Comparison of ENCODE assay signal across 8 cellular contexts in the genomic region with DNA sequence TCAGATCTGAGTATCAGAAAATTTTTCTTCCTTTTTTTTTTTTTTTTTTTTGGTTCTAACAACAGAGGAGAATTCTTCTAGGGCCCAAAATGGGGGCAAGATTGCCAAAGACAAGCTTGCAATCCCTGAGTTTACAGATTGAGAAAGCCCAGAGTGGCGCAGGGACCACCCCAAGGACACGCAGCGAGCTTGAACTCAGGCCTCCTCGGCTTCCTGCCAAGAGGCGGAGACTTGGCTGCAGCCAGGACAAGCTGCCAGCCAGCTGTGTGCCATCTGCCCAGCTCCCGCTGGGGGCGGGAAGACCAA. TPM values are rescaled to one million over a fixed set of nuclear protein-coding genes. Genes with fewer than 3 reads are reported as not detected.
A peak's percentile ranks its signal among the peaks of the same experiment; 100 is the strongest.
DNase-seq lines count a peak whose midpoint lies in the region; TF ChIP-seq lines count a peak whose summit lies in the region.

No MANE protein-coding gene starts in this region.

- H3K9me3 ChIP-seq in BLaER1 treated with 17β-estradiol and CSF1 and Interleukin-3, amounts not matched to agents 10 nM and 100 nM (replicated peaks in 1 of 11) = no peaks in the 10 kb centered on the region
- H3K9me3 ChIP-seq in MM.1S (replicated peaks; ENCODE audit: insufficient read depth, low read length) = no peaks in the 10 kb centered on the region

- no peaks in the 10 kb centered on the region for H3K9me3 Mint-ChIP-seq in neural crest cell

- H3K4me3 ChIP-seq in BLaER1 treated with 17β-estradiol and CSF1 and Interleukin-3, amounts not matched to agents 10 nM and 100 nM = peak overlapping the region in 3 of 10 experiments; percentile 19 to 77 (median 69); a peak in 5 of 20 replicates
- H3K4me3 ChIP-seq in MM.1S (ENCODE audit: low read length) (0 out of 2 replicates have a peak overlapping the region, but pooled peaks have one; percentile 5), dorsolateral prefrontal cortex (peak overlapping the region; percentile 53 to 100 (median 82))

- intact Hi-C loops in dorsolateral prefrontal cortex (cut with DNase I) = loop anchor here (1.0 to 2.0 kb wide), 2 partner anchors 30 to 31 kb away; partner anchors contain the start of gene ANO8 (in 1 of the 2)

- H3K9ac ChIP-seq in BLaER1 treated with 17β-estradiol and CSF1 and Interleukin-3, amounts not matched to agents 10 nM and 100 nM = peak overlapping the region in 2 of 11 experiments; percentile 8 to 25; a peak in 3 of 22 replicates
- peak overlapping the region; percentile 21; the same call in 1 of the 2 replicates for H3K9ac ChIP-seq in MM.1S (ENCODE audit: low read length)

- H3K4me2 ChIP-seq in BLaER1 treated with 17β-estradiol and CSF1 and Interleukin-3, amounts not matched to agents 10 nM and 100 nM = peak overlapping the region; percentile 52 to 99 (median 96)
- H3K4me2 ChIP-seq in MM.1S (ENCODE audit: low read depth, low read length) = peak overlapping the region; percentile 46

- in situ Hi-C loops in KBM-7 (cut with MboI; ENCODE audit: low pct_unique_long_range_greater_than_20kb, low sequenced_read_pairs) = no loop called here

- TF ChIP-seq CTCF in MM.1S (IDR thresholded peaks at IDR 0.05; ENCODE audit: low read length) = no peak
- TF ChIP-seq CTCF in dorsolateral prefrontal cortex (IDR thresholded peaks at IDR 0.05 in 54 of 56, conservative IDR thresholded peaks at IDR 0.05 in 2 of 56; ENCODE audit: low read depth in 1 of 56, partially characterized antibody in 56 of 56) = no peak
- no peak for TF ChIP-seq CTCF in neural crest cell (conservative IDR thresholded peaks at IDR 0.05)

- peak overlapping the region; percentile 97 for H3K4me3 Mint-ChIP-seq in neural crest cell

- H3K4me1 Mint-ChIP-seq in neural crest cell = peaks cover 42% of the 10 kb centered on the region

- peaks cover 28% of the 10 kb centered on the region for H3K79me2 ChIP-seq in MM.1S (ENCODE audit: low read length)

- H3K27ac Mint-ChIP-seq in neural crest cell (ENCODE audit: unreplicated experiment) = no peak overlapping the region

- H3K27me3 ChIP-seq in BLaER1 treated with 17β-estradiol and CSF1 and Interleukin-3, amounts not matched to agents 10 nM and 100 nM = no peaks in the 10 kb centered on the region
- H3K27me3 ChIP-seq in MM.1S (replicated peaks; ENCODE audit: insufficient read depth, low read length) = no peaks in the 10 kb centered on the region
- H3K27me3 ChIP-seq in dorsolateral prefrontal cortex = no peaks in the 10 kb centered on the region

- DNase-seq in MM.1S (no peak), dorsolateral prefrontal cortex (peak in 1 of 10 donors; percentile 97), neural crest cell (ENCODE audit: low read depth, low spot score) (no peak), KBM-7 (no peak), 8988T (no peak), NCI-H524 (lab: John Stamatoyannopoulos, UW) (no peak), NCI-H774 (lab: John Stamatoyannopoulos, UW) (no peak)

- peaks cover 57 to 72% (median 66%) of the 10 kb centered on the region in 10 experiments for H3K4me1 ChIP-seq in BLaER1 treated with 17β-estradiol and CSF1 and Interleukin-3, amounts not matched to agents 10 nM and 100 nM
- H3K4me1 ChIP-seq in MM.1S (ENCODE audit: low read length) = peaks cover 18% of the 10 kb centered on the region

- no peaks in the 10 kb centered on the region for H3K36me3 Mint-ChIP-seq in neural crest cell (ENCODE audit: low read depth)

- peaks cover 24% of the 10 kb centered on the region for H3F3A ChIP-seq in MM.1S (ENCODE audit: insufficient read depth, low read length)

- H3K27ac ChIP-seq in BLaER1 treated with 17β-estradiol and CSF1 and Interleukin-3, amounts not matched to agents 10 nM and 100 nM = peak overlapping the region in 10 of 11 experiments; percentile 21 to 92 (median 51); a peak in 15 of 22 replicates
- H3K27ac ChIP-seq in MM.1S (ENCODE audit: low read length) (peak overlapping the region; percentile 47; the same call in 1 of the 2 replicates), dorsolateral prefrontal cortex (peak overlapping the region; percentile 75 to 99 (median 95))

- H3K36me3 ChIP-seq in BLaER1 treated with 17β-estradiol and CSF1 and Interleukin-3, amounts not matched to agents 10 nM and 100 nM = peaks cover 10 to 16% (median 15%) of the 10 kb centered on the region in 11 experiments; a peak in 21 of 22 replicates
- H3K36me3 ChIP-seq in MM.1S (replicated peaks; ENCODE audit: insufficient read depth, low read length) = no peaks in the 10 kb centered on the region

- peaks cover under 1 to 22% (median 7%) of the 10 kb centered on the region in 11 experiments; a peak in 18 of 22 replicates for H4K20me1 ChIP-seq in BLaER1 treated with 17β-estradiol and CSF1 and Interleukin-3, amounts not matched to agents 10 nM and 100 nM
- no peaks in the 10 kb centered on the region for H4K20me1 ChIP-seq in MM.1S (ENCODE audit: insufficient read depth, low read length)

- H3K9me2 ChIP-seq in MM.1S (replicated peaks; ENCODE audit: insufficient read depth, low read length) = no peaks in the 10 kb centered on the region

- H2AFZ ChIP-seq in MM.1S (ENCODE audit: low read length) = peak overlapping the region; percentile 19; the same call in 1 of the 2 replicates

- peaks cover 3% of the 10 kb centered on the region for H3K27me3 Mint-ChIP-seq in neural crest cell (ENCODE audit: low read depth)

RNA-seq across cellular contexts. Expression of gene MRPL34, which starts 0.5 kb away (rescaled TPM):
- total RNA-seq in dorsolateral prefrontal cortex = 10 to 100 TPM; 41.6 to 99.8 (median 67.2) TPM
- total RNA-seq in neural crest cell = 73.4 and 74.2 TPM in 2 replicates

RNA-seq across cellular contexts. Expression of gene ABHD8, which starts 1.9 kb away (rescaled TPM):
- total RNA-seq in dorsolateral prefrontal cortex (100 to 1,000 TPM in 7 of 120 experiments, 10 to 100 TPM in 113; 22.5 to 113 (median 78.2) TPM), neural crest cell (8.1 and 8.5 TPM in 2 replicates)

RNA-seq across cellular contexts. Expression of gene DDA1, which starts 4.2 kb away (rescaled TPM):
- total RNA-seq in dorsolateral prefrontal cortex = 10 to 100 TPM; 33.9 to 94.0 (median 52.4) TPM
- total RNA-seq in neural crest cell = 44.9 and 49.9 TPM in 2 replicates

RNA-seq across cellular contexts. Expression of gene ANKLE1, which starts 23.5 kb away (rescaled TPM):
- total RNA-seq in dorsolateral prefrontal cortex (1 to 10 TPM in 113 of 120 experiments, under 1 TPM in 7; 0.68 to 6.6 (median 2.6) TPM), neural crest cell (4.5 and 4.9 TPM in 2 replicates)

RNA-seq across cellular contexts. Expression of gene ANO8, which starts 29.5 kb away (rescaled TPM):
- 10 to 100 TPM; 26.1 to 65.6 (median 37.6) TPM for total RNA-seq in dorsolateral prefrontal cortex
- total RNA-seq in neural crest cell = 37.4 and 43.3 TPM in 2 replicates
